Comparison of ENCODE assay signal across 8 cellular contexts in the genomic region with DNA sequence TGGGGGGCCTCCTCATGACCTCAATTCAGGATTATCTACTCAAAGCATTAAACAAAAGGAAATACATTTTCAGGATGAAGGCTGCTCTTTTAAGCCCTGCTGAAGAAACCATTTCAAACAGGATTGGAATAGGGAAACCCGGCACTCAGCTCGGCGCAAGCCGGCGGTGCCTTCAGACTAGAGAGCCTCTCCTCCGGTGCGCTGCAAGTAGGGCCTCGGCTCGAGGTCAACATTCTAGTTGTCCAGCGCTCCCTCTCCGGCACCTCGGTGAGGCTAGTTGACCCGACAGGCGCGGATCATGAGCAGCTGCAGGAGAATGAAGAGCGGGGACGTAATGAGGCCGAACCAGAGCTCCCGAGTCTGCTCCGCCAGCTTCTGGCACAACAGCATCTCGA. TPM values are rescaled to one million over a fixed set of nuclear protein-coding genes. Genes with fewer than 3 reads are reported as not detected.
DNase-seq lines count a peak whose midpoint lies in the region; ATAC-seq and TF ChIP-seq lines count a peak whose summit lies in the region.

No MANE protein-coding gene starts in this region.

- peak overlapping the region; percentile 90 for H3K27ac Mint-ChIP-seq in activated B cell treated with CpG ODN at 0.5 μM for 24 hours

- POLR2A ChIA-PET in activated B cell treated with CpG ODN at 0.5 μM for 24 hours (lab: Charles Lee): interaction anchor here (0.6 to 5.3 kb wide), 9 partner anchors 15 to 118 kb away, joined by 3 to 46 read pairs (median 5); a partner anchor contains a TSS

- TF ChIP-seq CTCF in activated B cell treated with CpG ODN at 0.5 μM for 24 hours (IDR thresholded peaks at IDR 0.05): no peak
- no peak for TF ChIP-seq CTCF in hepatocyte (IDR thresholded peaks at IDR 0.05; ENCODE audit: poor library complexity)

- DNase-seq in H7 (no peak), activated B cell treated with CpG ODN at 0.5 μM for 24 hours (no peak), hepatocyte (ENCODE audit: low spot score) (no peak), Kasumi-1 (lab: John Stamatoyannopoulos, UW) (no peak), cerebellum (ENCODE audit: low spot score) (no peak), HuH-7 (ENCODE audit: low spot score) (no peak)

- no peaks in the 10 kb centered on the region for H3K9me2 ChIP-seq in hepatocyte (replicated peaks; ENCODE audit: insufficient read depth)

- ATAC-seq in activated B cell treated with CpG ODN at 0.5 μM for 24 hours (ENCODE audit: low read depth) (no peak), GM18909 (IDR thresholded peaks at IDR 0.05; ENCODE audit: poor library complexity, unreplicated experiment) (no peak)

- peak overlapping the region; percentile 92 for H3K4me3 Mint-ChIP-seq in activated B cell treated with CpG ODN at 0.5 μM for 24 hours

- no peaks in the 10 kb centered on the region for H3K9me3 Mint-ChIP-seq in activated B cell treated with CpG ODN at 0.5 μM for 24 hours

- peaks cover 30% of the 10 kb centered on the region for H3K4me1 ChIP-seq in hepatocyte (ENCODE audit: insufficient read depth)

- WGBS in hepatocyte (ENCODE audit: low lambda C conversion rate, missing lambda C conversion rate): 38% methylated on average over 21 of the region's 21 CpGs

- peaks cover 24% of the 10 kb centered on the region for H3K36me3 Mint-ChIP-seq in activated B cell treated with CpG ODN at 0.5 μM for 24 hours (ENCODE audit: low read depth)

- H3K36me3 ChIP-seq in H7 (replicated peaks; ENCODE audit: control insufficient read depth, insufficient read depth, low read length) (peaks cover 4% of the 10 kb centered on the region), hepatocyte (replicated peaks; ENCODE audit: insufficient read depth, low read depth) (no peaks in the 10 kb centered on the region)

- H3K9me3 ChIP-seq in hepatocyte (ENCODE audit: low read depth): no peaks in the 10 kb centered on the region

- H3K27ac ChIP-seq in hepatocyte (peak overlapping the region; percentile 88), skin epidermis (peak overlapping the region in 20 of 21 experiments; percentile 80 to 93 (median 86))

- peaks cover 2% of the 10 kb centered on the region for H4K20me1 ChIP-seq in hepatocyte (ENCODE audit: insufficient read depth, poor library complexity, severe bottlenecking)

- H3K4me2 ChIP-seq in hepatocyte: peak overlapping the region; percentile 87

- H2AFZ ChIP-seq in hepatocyte: peak overlapping the region; percentile 67

- no peaks in the 10 kb centered on the region for H3K27me3 Mint-ChIP-seq in activated B cell treated with CpG ODN at 0.5 μM for 24 hours

- H3K4me3 ChIP-seq in H7 (ENCODE audit: insufficient read depth, low read depth, low read length): peak overlapping the region; percentile 95
- peak overlapping the region; percentile 83 for H3K4me3 ChIP-seq in hepatocyte
- peak overlapping the region; percentile 68 to 99 (median 94) for H3K4me3 ChIP-seq in skin epidermis

- H3K79me2 ChIP-seq in hepatocyte: peaks cover 56% of the 10 kb centered on the region

- H3K27me3 ChIP-seq in H7 (ENCODE audit: control insufficient read depth, insufficient read depth, low read length): no peaks in the 10 kb centered on the region
- no peaks in the 10 kb centered on the region for H3K27me3 ChIP-seq in hepatocyte

- CTCF ChIA-PET in activated B cell treated with CpG ODN at 0.5 μM for 24 hours (lab: Charles Lee): interaction anchor here (1.3 to 1.8 kb wide), 2 partner anchors 16 to 22 kb away, joined by 4 to 5 read pairs; a partner anchor contains a TSS

- peaks cover 54% of the 10 kb centered on the region for H3K4me1 Mint-ChIP-seq in activated B cell treated with CpG ODN at 0.5 μM for 24 hours

- intact Hi-C loops in activated B cell treated with CpG ODN at 0.5 μM for 24 hours (cut with micrococcal nuclease): loop anchor here (1.0 kb wide), 3 partner anchors 16 to 37 kb away; a partner anchor contains a TSS

RNA-seq across cellular contexts. Expression of a gene that starts 0.7 kb away (rescaled TPM):
- total RNA-seq in H7 (2014; rRNA removed; shearing (Covaris generic)): 59.1 and 62.3 TPM in 2 replicates
- total RNA-seq in activated B cell treated with CpG ODN at 0.5 μM for 24 hours (32.7 and 34.1 TPM in 2 replicates), hepatocyte (37.6 and 43.5 TPM in 2 replicates), cerebellum (24.9 TPM)
- 48.3 and 60.7 TPM in 2 replicates for polyA plus RNA-seq in hepatocyte

RNA-seq across cellular contexts. Expression of a gene that starts 0.8 kb away (rescaled TPM):
- 22.2 and 22.7 TPM in 2 replicates for total RNA-seq in H7 (2014; rRNA removed; shearing (Covaris generic))
- total RNA-seq in activated B cell treated with CpG ODN at 0.5 μM for 24 hours (27.5 and 38.7 TPM in 2 replicates), hepatocyte (4.4 and 7.8 TPM in 2 replicates), cerebellum (5.4 TPM)
- polyA plus RNA-seq in hepatocyte: 12.3 and 17.6 TPM in 2 replicates

RNA-seq across cellular contexts. Expression of a gene that starts 4.2 kb away (rescaled TPM):
- 19.3 and 23.3 TPM in 2 replicates for total RNA-seq in H7 (2014; rRNA removed; shearing (Covaris generic))
- total RNA-seq in activated B cell treated with CpG ODN at 0.5 μM for 24 hours (9.3 and 11.4 TPM in 2 replicates), hepatocyte (27.6 and 34.4 TPM in 2 replicates), cerebellum (7.3 TPM)
- polyA plus RNA-seq in hepatocyte: 82.3 and 104 TPM in 2 replicates

RNA-seq across cellular contexts. Expression of a gene that starts 16.3 kb away (rescaled TPM):
- total RNA-seq in H7 (2014; rRNA removed; shearing (Covaris generic)): 109 and 143 TPM in 2 replicates
- total RNA-seq in activated B cell treated with CpG ODN at 0.5 μM for 24 hours: 71.9 and 76.8 TPM in 2 replicates
- 74.3 and 82.2 TPM in 2 replicates for total RNA-seq in hepatocyte
- polyA plus RNA-seq in hepatocyte: 128 and 137 TPM in 2 replicates
- 16.4 TPM for total RNA-seq in cerebellum

RNA-seq across cellular contexts. Expression of a gene that starts 16.4 kb away (rescaled TPM):
- 26.2 and 37.0 TPM in 2 replicates for total RNA-seq in H7 (2014; rRNA removed; shearing (Covaris generic))
- total RNA-seq in activated B cell treated with CpG ODN at 0.5 μM for 24 hours (75.7 and 93.9 TPM in 2 replicates), hepatocyte (21.3 and 26.2 TPM in 2 replicates), cerebellum (22.0 TPM)
- 12.2 and 16.2 TPM in 2 replicates for polyA plus RNA-seq in hepatocyte
